Comparison of ENCODE assay signal across 1 cellular context in the genomic region with DNA sequence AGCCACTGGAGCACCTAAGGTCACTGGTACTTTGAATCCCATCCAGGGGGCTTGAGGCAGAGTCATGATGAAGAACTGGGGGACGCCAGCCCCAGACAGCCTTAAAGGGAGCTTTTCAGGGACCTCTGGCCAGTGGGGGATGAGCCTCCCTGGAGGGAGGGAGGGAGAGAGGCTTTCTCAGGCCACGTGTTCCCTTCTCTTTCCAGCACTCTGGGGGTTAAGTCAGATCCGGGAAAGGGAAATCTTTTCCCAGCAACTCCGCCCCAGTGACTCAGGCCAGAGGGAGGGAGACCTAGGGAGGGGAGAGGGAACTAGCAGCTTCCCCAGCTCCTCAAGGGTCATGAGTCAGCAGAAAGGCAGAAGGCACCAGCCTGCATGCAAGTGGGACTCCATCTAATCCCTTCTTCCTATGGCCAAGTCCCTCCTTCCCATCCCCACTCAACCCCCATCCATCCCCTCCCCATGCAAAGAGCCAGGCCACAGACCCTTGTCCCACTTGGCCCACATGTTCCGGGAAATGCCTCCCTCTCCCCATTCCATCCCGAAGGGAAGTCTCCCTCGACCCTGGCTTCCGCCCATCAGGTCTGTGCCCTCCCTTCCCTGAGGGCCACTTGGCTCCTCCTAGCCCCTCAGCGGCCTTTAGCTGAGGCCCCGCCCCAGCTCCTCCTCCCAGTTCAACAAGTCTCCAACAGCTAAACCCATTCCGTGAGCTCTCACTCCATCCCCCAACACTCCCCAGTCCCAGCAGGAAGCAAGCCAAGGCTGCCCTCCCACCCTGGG.
TF ChIP-seq lines count a peak whose summit lies in the region.

No MANE protein-coding gene starts in this region.

TF ChIP-seq in HepG2, 621 proteins besides CTCF, POLR2A, EP300 and RAD21 (continued from another document and continues in another):
- TF ChIP-seq, protein P1, sequence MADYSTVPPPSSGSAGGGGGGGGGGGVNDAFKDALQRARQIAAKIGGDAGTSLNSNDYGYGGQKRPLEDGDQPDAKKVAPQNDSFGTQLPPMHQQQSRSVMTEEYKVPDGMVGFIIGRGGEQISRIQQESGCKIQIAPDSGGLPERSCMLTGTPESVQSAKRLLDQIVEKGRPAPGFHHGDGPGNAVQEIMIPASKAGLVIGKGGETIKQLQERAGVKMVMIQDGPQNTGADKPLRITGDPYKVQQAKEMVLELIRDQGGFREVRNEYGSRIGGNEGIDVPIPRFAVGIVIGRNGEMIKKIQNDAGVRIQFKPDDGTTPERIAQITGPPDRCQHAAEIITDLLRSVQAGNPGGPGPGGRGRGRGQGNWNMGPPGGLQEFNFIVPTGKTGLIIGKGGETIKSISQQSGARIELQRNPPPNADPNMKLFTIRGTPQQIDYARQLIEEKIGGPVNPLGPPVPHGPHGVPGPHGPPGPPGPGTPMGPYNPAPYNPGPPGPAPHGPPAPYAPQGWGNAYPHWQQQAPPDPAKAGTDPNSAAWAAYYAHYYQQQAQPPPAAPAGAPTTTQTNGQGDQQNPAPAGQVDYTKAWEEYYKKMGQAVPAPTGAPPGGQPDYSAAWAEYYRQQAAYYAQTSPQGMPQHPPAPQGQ (CRISPR knock-in tag; IDR thresholded peaks at IDR 0.05; ENCODE audit: borderline replicate concordance): no peak
- TF ChIP-seq ZNF510 (CRISPR knock-in tag; IDR thresholded peaks at IDR 0.05; ENCODE audit: low read depth) (no peak), ZNF432 (CRISPR knock-in tag; IDR thresholded peaks at IDR 0.05; ENCODE audit: borderline replicate concordance) (no peak), DR1 (CRISPR knock-in tag; IDR thresholded peaks at IDR 0.05) (no peak), SRSF4 (IDR thresholded peaks at IDR 0.05; ENCODE audit: low read depth, low read length, poor library complexity, severe bottlenecking) (no peak), PITX1 (CRISPR knock-in tag; IDR thresholded peaks at IDR 0.05) (peak; percentile 74), ZNF768 (CRISPR knock-in tag; IDR thresholded peaks at IDR 0.05) (no peak), DNMT3B (CRISPR knock-in tag; conservative IDR thresholded peaks at IDR 0.05) (peak; percentile 98), ZNF556 (CRISPR knock-in tag; IDR thresholded peaks at IDR 0.05; ENCODE audit: borderline replicate concordance) (peak; percentile 82; the same call in 1 of the 2 replicates), EZH2 (conservative IDR thresholded peaks at IDR 0.05; ENCODE audit: low read depth, low read length) (no peak), BHLHE40 (IDR thresholded peaks at IDR 0.05; ENCODE audit: low read length) (no peak; the same call in 1 of the 2 replicates), GLI4 (CRISPR knock-in tag; IDR thresholded peaks at IDR 0.05; ENCODE audit: borderline replicate concordance) (no peak; the same call in 1 of the 2 replicates), ZNF10 (CRISPR knock-in tag; IDR thresholded peaks at IDR 0.05; ENCODE audit: borderline replicate concordance, low read depth) (no peak), SRSF9 (IDR thresholded peaks at IDR 0.05; ENCODE audit: borderline replicate concordance, insufficient read depth, low read depth, low read length, poor library complexity, severe bottlenecking) (no peak), RXRA (CRISPR knock-in tag; IDR thresholded peaks at IDR 0.05) (no peak; the same call in none of the 2 replicates), SP140L (CRISPR knock-in tag; IDR thresholded peaks at IDR 0.05; ENCODE audit: borderline replicate concordance) (no peak), GABPA (IDR thresholded peaks at IDR 0.05; ENCODE audit: low read depth, low read length) (no peak), GABPA (CRISPR knock-in tag; IDR thresholded peaks at IDR 0.05; ENCODE audit: low read depth) (peak; percentile 77), MBD4 (IDR thresholded peaks at IDR 0.05; ENCODE audit: borderline replicate concordance, low read length) (no peak), ZNF761 (CRISPR knock-in tag; conservative IDR thresholded peaks at IDR 0.05) (no peak), GATA4 (IDR thresholded peaks at IDR 0.05; ENCODE audit: borderline replicate concordance, low read depth) (peak; percentile 14; the same call in 1 of the 2 replicates), MAZ (IDR thresholded peaks at IDR 0.05; ENCODE audit: borderline replicate concordance, low read depth, low read length) (peak; percentile 57; the same call in 1 of the 2 replicates), MAZ (CRISPR knock-in tag; IDR thresholded peaks at IDR 0.05; ENCODE audit: low read depth) (peak; percentile 89), MTF1 (CRISPR knock-in tag; IDR thresholded peaks at IDR 0.05) (no peak), FOXA1 (IDR thresholded peaks at IDR 0.05) (no peak), FOXA1 (CRISPR knock-in tag; IDR thresholded peaks at IDR 0.05) (0 out of 2 replicates have a peak, but pooled peaks have one; percentile 23), ZBTB7B (CRISPR knock-in tag; IDR thresholded peaks at IDR 0.05) (no peak), ZNF44 (CRISPR knock-in tag; IDR thresholded peaks at IDR 0.05) (no peak), REL (CRISPR knock-in tag; conservative IDR thresholded peaks at IDR 0.05) (no peak), IKZF1 (IDR thresholded peaks at IDR 0.05) (no peak), HOXD1 (CRISPR knock-in tag; IDR thresholded peaks at IDR 0.05) (0 out of 2 replicates have a peak, but pooled peaks have one; percentile 15), PCBP2 (optimal IDR thresholded peaks at IDR 0.05; ENCODE audit: low read depth, low read length, poor library complexity, severe bottlenecking) (peak; percentile 22), MATR3 (CRISPR knock-in tag; IDR thresholded peaks at IDR 0.05) (no peak), AHR (CRISPR knock-in tag; IDR thresholded peaks at IDR 0.05) (0 out of 2 replicates have a peak, but pooled peaks have one; percentile 38), ZNF788 (CRISPR knock-in tag; IDR thresholded peaks at IDR 0.05; ENCODE audit: borderline replicate concordance) (no peak), ZNF83 (CRISPR knock-in tag; IDR thresholded peaks at IDR 0.05; ENCODE audit: borderline replicate concordance) (no peak), AGO2 (optimal IDR thresholded peaks at IDR 0.05; ENCODE audit: low read depth, low read length) (no peak), U2AF1 (optimal IDR thresholded peaks at IDR 0.05; ENCODE audit: low read depth, low read length) (peak; percentile 57), DPF2 (CRISPR knock-in tag; IDR thresholded peaks at IDR 0.05; ENCODE audit: borderline replicate concordance, low read depth) (no peak)
- TF ChIP-seq, protein P2, sequence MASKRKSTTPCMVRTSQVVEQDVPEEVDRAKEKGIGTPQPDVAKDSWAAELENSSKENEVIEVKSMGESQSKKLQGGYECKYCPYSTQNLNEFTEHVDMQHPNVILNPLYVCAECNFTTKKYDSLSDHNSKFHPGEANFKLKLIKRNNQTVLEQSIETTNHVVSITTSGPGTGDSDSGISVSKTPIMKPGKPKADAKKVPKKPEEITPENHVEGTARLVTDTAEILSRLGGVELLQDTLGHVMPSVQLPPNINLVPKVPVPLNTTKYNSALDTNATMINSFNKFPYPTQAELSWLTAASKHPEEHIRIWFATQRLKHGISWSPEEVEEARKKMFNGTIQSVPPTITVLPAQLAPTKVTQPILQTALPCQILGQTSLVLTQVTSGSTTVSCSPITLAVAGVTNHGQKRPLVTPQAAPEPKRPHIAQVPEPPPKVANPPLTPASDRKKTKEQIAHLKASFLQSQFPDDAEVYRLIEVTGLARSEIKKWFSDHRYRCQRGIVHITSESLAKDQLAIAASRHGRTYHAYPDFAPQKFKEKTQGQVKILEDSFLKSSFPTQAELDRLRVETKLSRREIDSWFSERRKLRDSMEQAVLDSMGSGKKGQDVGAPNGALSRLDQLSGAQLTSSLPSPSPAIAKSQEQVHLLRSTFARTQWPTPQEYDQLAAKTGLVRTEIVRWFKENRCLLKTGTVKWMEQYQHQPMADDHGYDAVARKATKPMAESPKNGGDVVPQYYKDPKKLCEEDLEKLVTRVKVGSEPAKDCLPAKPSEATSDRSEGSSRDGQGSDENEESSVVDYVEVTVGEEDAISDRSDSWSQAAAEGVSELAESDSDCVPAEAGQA (IDR thresholded peaks at IDR 0.05; ENCODE audit: low read depth): no peak
- TF ChIP-seq, protein P2 (CRISPR knock-in tag; IDR thresholded peaks at IDR 0.05; ENCODE audit: borderline replicate concordance): no peak
- TF ChIP-seq, protein P3, sequence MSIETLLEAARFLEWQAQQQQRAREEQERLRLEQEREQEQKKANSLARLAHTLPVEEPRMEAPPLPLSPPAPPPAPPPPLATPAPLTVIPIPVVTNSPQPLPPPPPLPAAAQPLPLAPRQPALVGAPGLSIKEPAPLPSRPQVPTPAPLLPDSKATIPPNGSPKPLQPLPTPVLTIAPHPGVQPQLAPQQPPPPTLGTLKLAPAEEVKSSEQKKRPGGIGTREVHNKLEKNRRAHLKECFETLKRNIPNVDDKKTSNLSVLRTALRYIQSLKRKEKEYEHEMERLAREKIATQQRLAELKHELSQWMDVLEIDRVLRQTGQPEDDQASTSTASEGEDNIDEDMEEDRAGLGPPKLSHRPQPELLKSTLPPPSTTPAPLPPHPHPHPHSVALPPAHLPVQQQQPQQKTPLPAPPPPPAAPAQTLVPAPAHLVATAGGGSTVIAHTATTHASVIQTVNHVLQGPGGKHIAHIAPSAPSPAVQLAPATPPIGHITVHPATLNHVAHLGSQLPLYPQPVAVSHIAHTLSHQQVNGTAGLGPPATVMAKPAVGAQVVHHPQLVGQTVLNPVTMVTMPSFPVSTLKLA (IDR thresholded peaks at IDR 0.05): peak; percentile 63
- TF ChIP-seq, protein P4, sequence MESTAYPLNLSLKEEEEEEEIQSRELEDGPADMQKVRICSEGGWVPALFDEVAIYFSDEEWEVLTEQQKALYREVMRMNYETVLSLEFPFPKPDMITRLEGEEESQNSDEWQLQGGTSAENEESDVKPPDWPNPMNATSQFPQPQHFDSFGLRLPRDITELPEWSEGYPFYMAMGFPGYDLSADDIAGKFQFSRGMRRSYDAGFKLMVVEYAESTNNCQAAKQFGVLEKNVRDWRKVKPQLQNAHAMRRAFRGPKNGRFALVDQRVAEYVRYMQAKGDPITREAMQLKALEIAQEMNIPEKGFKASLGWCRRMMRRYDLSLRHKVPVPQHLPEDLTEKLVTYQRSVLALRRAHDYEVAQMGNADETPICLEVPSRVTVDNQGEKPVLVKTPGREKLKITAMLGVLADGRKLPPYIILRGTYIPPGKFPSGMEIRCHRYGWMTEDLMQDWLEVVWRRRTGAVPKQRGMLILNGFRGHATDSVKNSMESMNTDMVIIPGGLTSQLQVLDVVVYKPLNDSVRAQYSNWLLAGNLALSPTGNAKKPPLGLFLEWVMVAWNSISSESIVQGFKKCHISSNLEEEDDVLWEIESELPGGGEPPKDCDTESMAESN (CRISPR knock-in tag; conservative IDR thresholded peaks at IDR 0.05): 0 out of 2 replicates have a peak, but pooled peaks have one; percentile 14
- TF ChIP-seq, protein P5, sequence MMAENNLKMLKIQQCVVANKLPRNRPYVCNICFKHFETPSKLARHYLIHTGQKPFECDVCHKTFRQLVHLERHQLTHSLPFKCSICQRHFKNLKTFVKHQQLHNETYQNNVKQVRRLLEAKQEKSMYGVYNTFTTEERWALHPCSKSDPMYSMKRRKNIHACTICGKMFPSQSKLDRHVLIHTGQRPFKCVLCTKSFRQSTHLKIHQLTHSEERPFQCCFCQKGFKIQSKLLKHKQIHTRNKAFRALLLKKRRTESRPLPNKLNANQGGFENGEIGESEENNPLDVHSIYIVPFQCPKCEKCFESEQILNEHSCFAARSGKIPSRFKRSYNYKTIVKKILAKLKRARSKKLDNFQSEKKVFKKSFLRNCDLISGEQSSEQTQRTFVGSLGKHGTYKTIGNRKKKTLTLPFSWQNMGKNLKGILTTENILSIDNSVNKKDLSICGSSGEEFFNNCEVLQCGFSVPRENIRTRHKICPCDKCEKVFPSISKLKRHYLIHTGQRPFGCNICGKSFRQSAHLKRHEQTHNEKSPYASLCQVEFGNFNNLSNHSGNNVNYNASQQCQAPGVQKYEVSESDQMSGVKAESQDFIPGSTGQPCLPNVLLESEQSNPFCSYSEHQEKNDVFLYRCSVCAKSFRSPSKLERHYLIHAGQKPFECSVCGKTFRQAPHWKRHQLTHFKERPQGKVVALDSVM (CRISPR knock-in tag; IDR thresholded peaks at IDR 0.05): peak; percentile 74; the same call in 1 of the 2 replicates
- TF ChIP-seq, protein P6, sequence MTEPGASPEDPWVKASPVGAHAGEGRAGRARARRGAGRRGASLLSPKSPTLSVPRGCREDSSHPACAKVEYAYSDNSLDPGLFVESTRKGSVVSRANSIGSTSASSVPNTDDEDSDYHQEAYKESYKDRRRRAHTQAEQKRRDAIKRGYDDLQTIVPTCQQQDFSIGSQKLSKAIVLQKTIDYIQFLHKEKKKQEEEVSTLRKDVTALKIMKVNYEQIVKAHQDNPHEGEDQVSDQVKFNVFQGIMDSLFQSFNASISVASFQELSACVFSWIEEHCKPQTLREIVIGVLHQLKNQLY (CRISPR knock-in tag; IDR thresholded peaks at IDR 0.05): no peak; the same call in 1 of the 2 replicates
- TF ChIP-seq, protein P7, sequence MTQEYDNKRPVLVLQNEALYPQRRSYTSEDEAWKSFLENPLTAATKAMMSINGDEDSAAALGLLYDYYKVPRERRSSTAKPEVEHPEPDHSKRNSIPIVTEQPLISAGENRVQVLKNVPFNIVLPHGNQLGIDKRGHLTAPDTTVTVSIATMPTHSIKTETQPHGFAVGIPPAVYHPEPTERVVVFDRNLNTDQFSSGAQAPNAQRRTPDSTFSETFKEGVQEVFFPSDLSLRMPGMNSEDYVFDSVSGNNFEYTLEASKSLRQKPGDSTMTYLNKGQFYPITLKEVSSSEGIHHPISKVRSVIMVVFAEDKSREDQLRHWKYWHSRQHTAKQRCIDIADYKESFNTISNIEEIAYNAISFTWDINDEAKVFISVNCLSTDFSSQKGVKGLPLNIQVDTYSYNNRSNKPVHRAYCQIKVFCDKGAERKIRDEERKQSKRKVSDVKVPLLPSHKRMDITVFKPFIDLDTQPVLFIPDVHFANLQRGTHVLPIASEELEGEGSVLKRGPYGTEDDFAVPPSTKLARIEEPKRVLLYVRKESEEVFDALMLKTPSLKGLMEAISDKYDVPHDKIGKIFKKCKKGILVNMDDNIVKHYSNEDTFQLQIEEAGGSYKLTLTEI (CRISPR knock-in tag; conservative IDR thresholded peaks at IDR 0.05): no peak
